Comparison of ENCODE assay signal across 29 cellular contexts in the genomic region with DNA sequence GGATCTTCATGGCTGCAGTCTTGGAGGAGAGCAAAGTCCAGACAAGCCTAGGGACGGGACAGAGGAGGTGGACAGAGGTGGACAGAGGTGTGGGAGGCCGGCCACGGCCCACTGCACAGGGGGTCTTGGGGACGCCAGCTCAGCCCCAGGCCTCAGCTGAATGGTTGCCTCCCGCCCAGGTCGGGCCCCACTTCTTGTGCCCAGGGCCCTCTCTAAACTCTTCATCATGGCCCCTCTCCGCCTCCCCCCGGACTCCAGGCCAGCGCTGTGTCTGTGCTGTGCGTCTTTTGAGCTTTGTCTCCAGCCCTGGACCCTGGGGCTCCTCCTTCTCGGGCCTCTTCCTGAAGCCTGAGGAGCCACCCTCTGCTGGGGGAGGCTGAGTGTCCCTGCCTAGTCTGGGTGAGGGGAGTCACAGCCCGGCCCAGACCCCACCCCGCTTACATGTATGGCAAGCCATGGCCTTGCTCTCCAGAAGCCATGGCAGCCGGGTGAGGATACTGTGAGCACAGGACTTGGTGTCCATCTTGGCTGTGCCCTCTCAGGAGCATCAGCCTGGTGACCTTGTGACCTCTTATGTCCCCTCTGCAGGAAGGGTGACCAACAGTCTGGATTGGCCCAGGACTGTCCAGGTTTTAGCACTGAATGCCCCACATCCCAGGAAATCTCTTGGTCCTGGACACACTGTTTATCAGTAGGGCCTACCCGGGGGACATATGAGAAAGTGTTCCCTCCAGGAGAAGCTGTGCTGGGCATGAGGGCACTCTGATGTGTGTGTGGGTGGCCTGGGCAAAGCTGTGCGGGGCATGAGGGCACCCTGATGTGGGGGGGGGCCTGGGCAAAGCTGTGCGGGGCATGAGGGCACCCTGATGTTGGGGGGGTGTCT. TPM values are rescaled to one million over a fixed set of nuclear protein-coding genes. Genes with fewer than 3 reads are reported as not detected.
A peak's percentile ranks its signal among the peaks of the same experiment; 100 is the strongest.
DNase-seq lines count a peak whose midpoint lies in the region; ATAC-seq and TF ChIP-seq lines count a peak whose summit lies in the region.
"Had no signal": no experiment of that assay in that cellular context is flagged by ENCODE, and none has a peak within 500 bp of the region (broad histone marks: within the 10 kb centered on the region; RNA-seq: fewer than 3 reads in every experiment).

No MANE protein-coding gene starts in this region.

- TF ChIP-seq CTCF in heart right ventricle (IDR thresholded peaks at IDR 0.05) (no peak), right lobe of liver (IDR thresholded peaks at IDR 0.05) (no peak), testis (IDR thresholded peaks at IDR 0.05) (no peak)

- H3K36me3 ChIP-seq in heart right ventricle (no peaks in the 10 kb centered on the region), right lobe of liver (no peaks in the 10 kb centered on the region), testis (ENCODE audit: low read depth, missing control alignments) (no peaks in the 10 kb centered on the region)
- H3K36me3 ChIP-seq: cardiac muscle cell, pancreas, upper lobe of left lung had no signal

- H3K4me3 ChIP-seq in heart right ventricle = no peak overlapping the region
- H3K4me3 ChIP-seq in right lobe of liver = no peak overlapping the region
- no peak overlapping the region for H3K4me3 ChIP-seq in testis
- H3K4me3 ChIP-seq: cardiac muscle cell, pancreas, skin epidermis, upper lobe of left lung had no signal

- ATAC-seq in Right ventricle myocardium superior (ENCODE audit: poor library complexity) (no peak), heart right ventricle (no peak), right lobe of liver (no peak), HG02571 (IDR thresholded peaks at IDR 0.05; ENCODE audit: unreplicated experiment) (no peak)
- ATAC-seq: activated CD8-positive, alpha-beta T cell treated with anti-CD3 and anti-CD28 coated beads for 36 hours; pancreas had no signal

- H3K9me3 ChIP-seq in heart right ventricle (no peaks in the 10 kb centered on the region), right lobe of liver (no peaks in the 10 kb centered on the region), testis (no peaks in the 10 kb centered on the region)
- H3K9me3 ChIP-seq: pancreas, upper lobe of left lung had no signal

- H3K36me3 Mint-ChIP-seq in activated T-helper 2 cell treated with anti-CD3 and anti-CD28 coated beads, Interferon-gamma antibody, Interleukin-2, Interleukin-4, amounts not matched to agents 10 μg/mL and 5 μg/mL and 100 μg/mL, durations not matched to agents 14 hours and 24 hours and 36 hours (ENCODE audit: low read depth) = no peaks in the 10 kb centered on the region
- H3K36me3 Mint-ChIP-seq: CD4-positive, CD25-positive, alpha-beta regulatory T cell; immature natural killer cell had no signal

- H3K27me3 ChIP-seq in heart right ventricle (peaks cover 0 to 15% (median 12%) of the 10 kb centered on the region in 7 donors), right lobe of liver (no peaks in the 10 kb centered on the region), testis (no peaks in the 10 kb centered on the region)
- H3K27me3 ChIP-seq: cardiac muscle cell, upper lobe of left lung had no signal

- H3K27me3 Mint-ChIP-seq in activated T-helper 2 cell treated with anti-CD3 and anti-CD28 coated beads, Interferon-gamma antibody, Interleukin-2, Interleukin-4, amounts not matched to agents 10 μg/mL and 5 μg/mL and 100 μg/mL, durations not matched to agents 14 hours and 24 hours and 36 hours (ENCODE audit: low read depth) = peaks cover 4% of the 10 kb centered on the region

- WGBS in heart right ventricle, 2 donors = 85 to 86% methylated on average over 17 of the region's 17 CpGs
- 65% methylated on average over 4 of the region's 17 CpGs for whole genome bisulfite sequencing in right lobe of liver (ENCODE audit: insufficient coverage, low coverage, low lambda C conversion rate, missing lambda C conversion rate)
- 87% methylated on average over 15 to 17 of the region's 17 CpGs for WGBS in testis, 2 donors

- H3K4me3 Mint-ChIP-seq in activated T-helper 2 cell treated with anti-CD3 and anti-CD28 coated beads, Interferon-gamma antibody, Interleukin-2, Interleukin-4, amounts not matched to agents 10 μg/mL and 5 μg/mL and 100 μg/mL, durations not matched to agents 14 hours and 24 hours and 36 hours (ENCODE audit: low read depth) = no peak overlapping the region
- H3K4me3 Mint-ChIP-seq: activated CD8-positive, alpha-beta T cell treated with anti-CD3 and anti-CD28 coated beads for 36 hours; CD4-positive, CD25-positive, alpha-beta regulatory T cell; immature natural killer cell; stimulated activated naive CD8-positive, alpha-beta T cell treated with anti-CD3 and anti-CD28 coated beads, Interleukin-15, Interleukin-2, amounts not matched to agents 100 ng/mL and 50 ng/mL, for 24 hours; T-helper 1 cell treated with Interleukin-12 subunit alpha and Interleukin-12 subunit beta and Interleukin-4 antibody, amounts not matched to agents 30 μg/mL and 1 μg/mL, for 36 hours had no signal

- DNase-seq in Right ventricle myocardium superior (peak; percentile 19), heart right ventricle (no peak), right lobe of liver (peak in 2 of 3 donors; percentile 34 to 42), testis (peak; percentile 12), retina (no peak), T-helper 9 cell (no peak)
- DNase-seq in activated T-helper 2 cell treated with anti-CD3 and anti-CD28 coated beads, Interferon-gamma antibody, Interleukin-2, Interleukin-4, amounts not matched to agents 10 μg/mL and 5 μg/mL and 100 μg/mL, durations not matched to agents 14 hours and 24 hours and 36 hours (ENCODE audit: low spot score) = peak; percentile 6
- DNase-seq: activated CD8-positive, alpha-beta T cell treated with anti-CD3 and anti-CD28 coated beads for 36 hours; amniotic stem cell; CD4-positive, CD25-positive, alpha-beta regulatory T cell; dermis blood vessel endothelial cell; GF-D8; immature natural killer cell; MV-4-11; NCI-H187; NCI-H774; OCI-M1; SIG-M5 had no signal

- TF ChIP-seq POLR2A in right lobe of liver (IDR thresholded peaks at IDR 0.05) (no peak), testis (IDR thresholded peaks at IDR 0.05) (no peak)

- no peaks in the 10 kb centered on the region for H3K9me3 Mint-ChIP-seq in activated T-helper 2 cell treated with anti-CD3 and anti-CD28 coated beads, Interferon-gamma antibody, Interleukin-2, Interleukin-4, amounts not matched to agents 10 μg/mL and 5 μg/mL and 100 μg/mL, durations not matched to agents 14 hours and 24 hours and 36 hours
- H3K9me3 Mint-ChIP-seq: activated CD8-positive, alpha-beta T cell treated with anti-CD3 and anti-CD28 coated beads for 36 hours; immature natural killer cell; stimulated activated naive CD8-positive, alpha-beta T cell treated with anti-CD3 and anti-CD28 coated beads, Interleukin-15, Interleukin-2, amounts not matched to agents 100 ng/mL and 50 ng/mL, for 24 hours; T-helper 1 cell treated with Interleukin-12 subunit alpha and Interleukin-12 subunit beta and Interleukin-4 antibody, amounts not matched to agents 30 μg/mL and 1 μg/mL, for 36 hours had no signal

- H3K4me1 ChIP-seq in heart right ventricle (peaks cover 0 to 10% (median 0%) of the 10 kb centered on the region in 9 donors), right lobe of liver (no peaks in the 10 kb centered on the region), testis (no peaks in the 10 kb centered on the region)
- H3K4me1 ChIP-seq: pancreas had no signal

- intact Hi-C loops in Right ventricle myocardium superior (cut with DNase I) = loop anchor here (10.0 kb wide), 1 partner anchor 72 kb away; a partner anchor contains a TSS
- intact Hi-C loops in heart right ventricle (cut with DNase I) = loop anchor here in 2 of 10 donors (5.0 kb wide), 1 partner anchor 34 kb away; a partner anchor contains a TSS
- intact Hi-C loops in activated T-helper 2 cell treated with anti-CD3 and anti-CD28 coated beads, Interferon-gamma antibody, Interleukin-2, Interleukin-4, amounts not matched to agents 10 μg/mL and 5 μg/mL and 100 μg/mL, durations not matched to agents 14 hours and 24 hours and 36 hours (cut with micrococcal nuclease) = no loop called here
- intact Hi-C loops in right lobe of liver (cut with DNase I) = no loop called here
- intact Hi-C loops in testis (cut with DNase I; ENCODE audit: low total_unique reads) = no loop called here

- H3K27ac ChIP-seq in heart right ventricle (no peak overlapping the region), right lobe of liver (no peak overlapping the region), testis (no peak overlapping the region)
- H3K27ac ChIP-seq: cardiac muscle cell, KMS-11, pancreas, skin epidermis, upper lobe of left lung, VCaP had no signal

- no peak overlapping the region for H3K27ac Mint-ChIP-seq in activated T-helper 2 cell treated with anti-CD3 and anti-CD28 coated beads, Interferon-gamma antibody, Interleukin-2, Interleukin-4, amounts not matched to agents 10 μg/mL and 5 μg/mL and 100 μg/mL, durations not matched to agents 14 hours and 24 hours and 36 hours
- H3K27ac Mint-ChIP-seq: activated CD8-positive, alpha-beta T cell treated with anti-CD3 and anti-CD28 coated beads for 36 hours; CD4-positive, CD25-positive, alpha-beta regulatory T cell; immature natural killer cell; stimulated activated naive CD8-positive, alpha-beta T cell treated with anti-CD3 and anti-CD28 coated beads, Interleukin-15, Interleukin-2, amounts not matched to agents 100 ng/mL and 50 ng/mL, for 24 hours; T-helper 1 cell treated with Interleukin-12 subunit alpha and Interleukin-12 subunit beta and Interleukin-4 antibody, amounts not matched to agents 30 μg/mL and 1 μg/mL, for 36 hours had no signal

- H3K4me1 Mint-ChIP-seq in activated T-helper 2 cell treated with anti-CD3 and anti-CD28 coated beads, Interferon-gamma antibody, Interleukin-2, Interleukin-4, amounts not matched to agents 10 μg/mL and 5 μg/mL and 100 μg/mL, durations not matched to agents 14 hours and 24 hours and 36 hours (ENCODE audit: low read depth) = peaks cover 9% of the 10 kb centered on the region

RNA-seq across cellular contexts. Expression of a gene that starts 9.4 kb away (rescaled TPM):
- total RNA-seq in Right ventricle myocardium superior (not detected), heart right ventricle (not detected), right lobe of liver (not detected), testis (under 1 TPM in 1 of 2 donors, not detected in 1; 0.19 TPM)
- polyA plus RNA-seq in heart right ventricle (not detected), testis (ENCODE audit: insufficient read depth, low read depth, low replicate concordance) (not detected)
- not detected in 2 replicates for total RNA-seq in activated T-helper 2 cell treated with anti-CD3 and anti-CD28 coated beads, Interferon-gamma antibody, Interleukin-2, Interleukin-4, amounts not matched to agents 10 μg/mL and 5 μg/mL and 100 μg/mL, durations not matched to agents 14 hours and 24 hours and 36 hours
- total RNA-seq: activated CD8-positive, alpha-beta T cell treated with anti-CD3 and anti-CD28 coated beads for 36 hours; cardiac muscle cell; CD4-positive, CD25-positive, alpha-beta regulatory T cell; dermis blood vessel endothelial cell; endothelial cell of umbilical vein; HT1080; pancreas; upper lobe of left lung had no signal
- polyA plus RNA-seq: cardiac muscle cell; CD4-positive, CD25-positive, alpha-beta regulatory T cell; endothelial cell of umbilical vein; immature natural killer cell; pancreas had no signal

RNA-seq across cellular contexts. Expression of a gene that starts 32.6 kb away (rescaled TPM):
- total RNA-seq in Right ventricle myocardium superior (not detected), heart right ventricle (not detected), right lobe of liver (not detected), testis (10 to 100 TPM; 45.3 to 89.9 TPM)
- polyA plus RNA-seq in heart right ventricle (under 1 TPM in 1 of 2 donors, not detected in 1; 0.12 TPM), testis (ENCODE audit: insufficient read depth, low read depth, low replicate concordance) (6.6 TPM)
- total RNA-seq in activated T-helper 2 cell treated with anti-CD3 and anti-CD28 coated beads, Interferon-gamma antibody, Interleukin-2, Interleukin-4, amounts not matched to agents 10 μg/mL and 5 μg/mL and 100 μg/mL, durations not matched to agents 14 hours and 24 hours and 36 hours = 0.21 and 0.25 TPM in 2 replicates
- total RNA-seq: CD4-positive, CD25-positive, alpha-beta regulatory T cell; dermis blood vessel endothelial cell; endothelial cell of umbilical vein had no signal
- polyA plus RNA-seq: immature natural killer cell, pancreas had no signal

RNA-seq across cellular contexts. Expression of a gene that starts 36.9 kb away (rescaled TPM):
- total RNA-seq in Right ventricle myocardium superior = 0.75 TPM
- 1 to 10 TPM in 1 of 10 donors, under 1 TPM in 9; 0.27 to 1.3 (median 0.42) TPM for total RNA-seq in heart right ventricle
- polyA plus RNA-seq in heart right ventricle = under 1 TPM; 0.19 to 0.29 TPM
- 0.32 and 0.41 TPM in 2 replicates for total RNA-seq in activated T-helper 2 cell treated with anti-CD3 and anti-CD28 coated beads, Interferon-gamma antibody, Interleukin-2, Interleukin-4, amounts not matched to agents 10 μg/mL and 5 μg/mL and 100 μg/mL, durations not matched to agents 14 hours and 24 hours and 36 hours
- under 1 TPM in 5 of 6 experiments, not detected in 1; 0.13 to 0.32 (median 0.25) TPM for total RNA-seq in right lobe of liver
- total RNA-seq in testis = 1 to 10 TPM; 6.0 to 7.7 TPM
- 9.4 TPM for polyA plus RNA-seq in testis (ENCODE audit: insufficient read depth, low read depth, low replicate concordance)

RNA-seq across cellular contexts. Expression of a gene that starts 37.5 kb away (rescaled TPM):
- total RNA-seq in Right ventricle myocardium superior (6.7 TPM), heart right ventricle (10 to 100 TPM in 1 of 10 donors, 1 to 10 TPM in 9; 1.8 to 13.1 (median 3.3) TPM), right lobe of liver (10 to 100 TPM in 2 of 6 experiments, 1 to 10 TPM in 4; 2.6 to 10.9 (median 5.7) TPM), testis (10 to 100 TPM in 1 of 2 donors, 1 to 10 TPM in 1; 4.4 to 10.4 TPM)
- polyA plus RNA-seq in heart right ventricle (1 to 10 TPM; 4.5 to 6.4 TPM), testis (ENCODE audit: insufficient read depth, low read depth, low replicate concordance) (7.3 TPM)
- 42.0 and 43.3 TPM in 2 replicates for total RNA-seq in activated T-helper 2 cell treated with anti-CD3 and anti-CD28 coated beads, Interferon-gamma antibody, Interleukin-2, Interleukin-4, amounts not matched to agents 10 μg/mL and 5 μg/mL and 100 μg/mL, durations not matched to agents 14 hours and 24 hours and 36 hours

RNA-seq across cellular contexts. Expression of a gene that starts 47.5 kb away (rescaled TPM):
- total RNA-seq in Right ventricle myocardium superior (0.40 TPM), heart right ventricle (under 1 TPM in 9 of 10 donors, not detected in 1; 0.05 to 0.35 (median 0.11) TPM), right lobe of liver (under 1 TPM in 2 of 6 experiments, not detected in 4; 0.06 to 0.09 TPM), testis (10 to 100 TPM in 1 of 2 donors, 1 to 10 TPM in 1; 1.7 to 22.2 TPM)
- polyA plus RNA-seq in heart right ventricle (under 1 TPM; 0.01 to 0.15 TPM), testis (ENCODE audit: insufficient read depth, low read depth, low replicate concordance) (2.9 TPM)
- not detected in 2 replicates for total RNA-seq in activated T-helper 2 cell treated with anti-CD3 and anti-CD28 coated beads, Interferon-gamma antibody, Interleukin-2, Interleukin-4, amounts not matched to agents 10 μg/mL and 5 μg/mL and 100 μg/mL, durations not matched to agents 14 hours and 24 hours and 36 hours
- total RNA-seq: activated CD8-positive, alpha-beta T cell treated with anti-CD3 and anti-CD28 coated beads for 36 hours; CD4-positive, CD25-positive, alpha-beta regulatory T cell; dermis blood vessel endothelial cell; endothelial cell of umbilical vein; HT1080 had no signal
- polyA plus RNA-seq: endothelial cell of umbilical vein, immature natural killer cell had no signal

Comparison
In these comparisons a context has a peak if more than half of its experiments do, and no peak if none do; other contexts are left out.
1. DNase-seq: peak in Right ventricle myocardium superior (single experiment), activated T-helper 2 cell treated with anti-CD3 and anti-CD28 coated beads, Interferon-gamma antibody, Interleukin-2, Interleukin-4, amounts not matched to agents 10 μg/mL and 5 μg/mL and 100 μg/mL, durations not matched to agents 14 hours and 24 hours and 36 hours (single experiment), right lobe of liver (2 of 3) and testis (single experiment); none in heart right ventricle (0 of 2), retina (single experiment) and T-helper 9 cell (single experiment).
2. RNA of a gene that starts 32.6 kb away (total RNA-seq): 45.3 to 89.9 TPM in testis; not detected in Right ventricle myocardium superior (single experiment), 0.21 to 0.25 TPM in activated T-helper 2 cell treated with anti-CD3 and anti-CD28 coated beads, Interferon-gamma antibody, Interleukin-2, Interleukin-4, amounts not matched to agents 10 μg/mL and 5 μg/mL and 100 μg/mL, durations not matched to agents 14 hours and 24 hours and 36 hours, not detected in heart right ventricle and not detected in right lobe of liver; every median in the first group is over 10 times any median in the second.